In the genomic region with DNA sequence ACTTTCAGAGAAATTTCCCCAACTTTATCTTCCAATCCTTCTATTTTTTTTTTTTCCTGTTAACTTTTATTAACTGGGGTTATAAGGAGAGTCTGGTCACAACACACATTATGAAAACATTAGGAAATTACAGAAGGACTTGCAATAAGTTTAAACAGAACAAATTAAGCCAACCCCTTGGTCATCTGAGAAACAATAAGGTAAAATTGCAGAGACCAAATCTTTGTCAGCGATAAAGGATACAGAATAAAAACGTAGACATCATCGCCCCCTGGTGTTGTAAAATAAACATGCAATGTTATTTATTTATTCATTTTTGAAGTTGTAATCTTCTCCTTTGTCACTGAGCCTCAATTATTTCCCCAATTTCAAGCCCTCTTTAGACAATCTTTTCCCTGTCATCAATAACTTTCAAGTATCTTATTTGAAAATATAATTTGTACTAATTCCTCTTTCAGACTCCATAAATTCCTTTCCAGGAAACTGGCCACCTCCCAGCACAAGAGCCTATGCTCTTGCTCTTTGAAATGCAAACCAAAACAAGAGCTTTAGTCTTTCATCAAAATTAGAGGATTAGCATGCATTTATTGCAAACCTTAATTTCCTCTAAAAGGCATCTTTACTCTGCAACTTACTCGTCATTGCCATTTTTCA, we compare ENCODE assay signal across 8 cellular contexts. TPM values are rescaled to one million over a fixed set of nuclear protein-coding genes. Genes with fewer than 3 reads are reported as not detected.
A peak's percentile ranks its signal among the peaks of the same experiment; 100 is the strongest.
DNase-seq lines count a peak whose midpoint lies in the region; ATAC-seq and TF ChIP-seq lines count a peak whose summit lies in the region.

No MANE protein-coding gene starts in this region.

- H3K4me2 ChIP-seq in DND-41 (ENCODE audit: insufficient read depth, low read length) = no peak overlapping the region

- TF ChIP-seq CTCF in DND-41 (IDR thresholded peaks at IDR 0.05; ENCODE audit: borderline replicate concordance, extremely low read depth, low read length, poor library complexity, severe bottlenecking) (peak; percentile 76), HL-60 (IDR thresholded peaks at IDR 0.05; ENCODE audit: insufficient read depth, low read length) (peak; percentile 40), epithelial cell of esophagus (IDR thresholded peaks at IDR 0.05; ENCODE audit: insufficient read depth, low read depth, low read length, missing control alignments) (peak; percentile 40), progenitor cell of endocrine pancreas (IDR thresholded peaks at IDR 0.05; ENCODE audit: unreplicated experiment) (peak; percentile 76)

- DNase-seq in DND-41 = no peak
- DNase-seq in HL-60 (ENCODE audit: low read depth in 1 of 2, low spot score in 1 of 2) = peak in 1 of 2 experiments; percentile 9
- peak; percentile 14 for DNase-seq in OCI-M2 (lab: John Stamatoyannopoulos, UW; ENCODE audit: unreplicated experiment)
- DNase-seq in epithelial cell of esophagus (ENCODE audit: low read depth) = peak; percentile 40
- DNase-seq in progenitor cell of endocrine pancreas (ENCODE audit: low spot score, unreplicated experiment) = no peak
- DNase-seq in caudate nucleus (lab: John Stamatoyannopoulos, UW) = no peak

- no peaks in the 10 kb centered on the region for H3K36me3 ChIP-seq in DND-41 (ENCODE audit: insufficient read depth, low read length)

- H3K4me1 ChIP-seq in DND-41 (ENCODE audit: insufficient read depth, low read length) = no peaks in the 10 kb centered on the region

- H3K79me2 ChIP-seq in DND-41 (ENCODE audit: insufficient read depth, low read length) = no peaks in the 10 kb centered on the region

- H3K27me3 Mint-ChIP-seq in progenitor cell of endocrine pancreas = peaks cover 5% of the 10 kb centered on the region

- no peak overlapping the region for H2AFZ ChIP-seq in DND-41 (ENCODE audit: low read depth, low read length)

- no peaks in the 10 kb centered on the region for H3K4me1 Mint-ChIP-seq in progenitor cell of endocrine pancreas (ENCODE audit: low read depth)

- no peak overlapping the region for H3K27ac Mint-ChIP-seq in progenitor cell of endocrine pancreas

- H3K4me3 ChIP-seq in DND-41 (ENCODE audit: low read depth in 1 of 2, low read length in 2 of 2) = no peak overlapping the region
- no peak overlapping the region for H3K4me3 ChIP-seq in HL-60 (replicated peaks; ENCODE audit: insufficient read depth, low read length)
- no peak overlapping the region for H3K4me3 ChIP-seq in epithelial cell of esophagus (ENCODE audit: low read length)

- no peak overlapping the region for H3K27ac ChIP-seq in DND-41 (ENCODE audit: low read length)
- no peak overlapping the region for H3K27ac ChIP-seq in HL-60 (replicated peaks)
- no peak overlapping the region for H3K27ac ChIP-seq in caudate nucleus (ENCODE audit: low read depth, low read length)

- H4K20me1 ChIP-seq in DND-41 (ENCODE audit: insufficient read depth, low read length) = no peaks in the 10 kb centered on the region

- H3K9ac ChIP-seq in DND-41 (ENCODE audit: low read depth, low read length) = no peak overlapping the region

- no peaks in the 10 kb centered on the region for H3K9me3 ChIP-seq in DND-41 (ENCODE audit: insufficient read depth, low read length, severe bottlenecking)

- H3K4me3 Mint-ChIP-seq in progenitor cell of endocrine pancreas (ENCODE audit: low read depth) = no peak overlapping the region

- no peaks in the 10 kb centered on the region for H3K36me3 Mint-ChIP-seq in progenitor cell of endocrine pancreas (ENCODE audit: insufficient read depth)

- ATAC-seq in DND-41 (ENCODE audit: insufficient read depth, low read depth) = no peak
- no peak for ATAC-seq in HG03095 (IDR thresholded peaks at IDR 0.05; ENCODE audit: unreplicated experiment)
- no peak for ATAC-seq in GM19397 (IDR thresholded peaks at IDR 0.05; ENCODE audit: unreplicated experiment)

- H3K27me3 ChIP-seq in DND-41 (ENCODE audit: insufficient read depth, low read length, poor library complexity) (peaks cover 6% of the 10 kb centered on the region), HL-60 (ENCODE audit: insufficient read depth, poor library complexity, severe bottlenecking) (peaks cover 2% of the 10 kb centered on the region)

- no peaks in the 10 kb centered on the region for H3K9me3 Mint-ChIP-seq in progenitor cell of endocrine pancreas (ENCODE audit: low read depth)

RNA-seq across cellular contexts. Expression of a gene that starts 19.5 kb away (rescaled TPM):
- not detected in 2 replicates for total RNA-seq in progenitor cell of endocrine pancreas

RNA-seq across cellular contexts. Expression of a gene that starts 30.4 kb away (rescaled TPM):
- 14.5 and 15.8 TPM in 2 replicates for total RNA-seq in progenitor cell of endocrine pancreas

Comparison
In these comparisons a context has a peak if more than half of its experiments do, and no peak if none do; other contexts are left out.
1. DNase-seq: peak in OCI-M2 (single experiment) and epithelial cell of esophagus (single experiment); none in DND-41 (single experiment), progenitor cell of endocrine pancreas (single experiment) and caudate nucleus (0 of 61).
2. Peak in every context shown above with its lines, with median percentiles within 50 percentile points of each other: CTCF ChIP-seq.